Comparison of ENCODE assay signal across 17 cellular contexts in genomic region chr1:205170532-205171269, GRCh38.
"Had no signal": no experiment of that assay in that cellular context is flagged by ENCODE, and none has a peak within 500 bp of the region (broad histone marks: within the 10 kb centered on the region; RNA-seq: fewer than 3 reads in every experiment).

No MANE protein-coding gene starts in this region.

- H3K4me1 ChIP-seq: right lobe of liver, testis had no signal

- DNase-seq: activated CD8-positive, alpha-beta memory T cell treated with anti-CD3 and anti-CD28 coated beads, Interleukin-2, amount 50 U/mL, for 48 hours; activated effector memory CD4-positive, alpha-beta T cell treated with Interleukin-2 at 50 U/mL for 16 hours; anterior cingulate cortex; dorsolateral prefrontal cortex; mucosa of descending colon; natural killer cell; right lobe of liver; stimulated activated CD4-positive, alpha-beta T cell treated with anti-CD3 and anti-CD28 coated beads, Interleukin-2, amount 100 ng/mL, for 24 hours; stimulated activated naive CD4-positive, alpha-beta T cell treated with Interleukin-2 at 50 U/mL for 16 hours; testis; upper lobe of right lung had no signal

- H3K9me3 Mint-ChIP-seq: activated CD4-positive, alpha-beta memory T cell treated with anti-CD3 and anti-CD28 coated beads, Interleukin-2, amount 10 ng/mL, durations not matched to agents 7 days and 5 days; activated naive CD4-positive, alpha-beta T cell treated with anti-CD3 and anti-CD28 coated beads, Interleukin-2, amount 50 U/mL, for 24 hours; natural killer cell had no signal

- H3K27me3 ChIP-seq: dorsolateral prefrontal cortex, esophagus muscularis mucosa, right lobe of liver, SJSA1, testis, upper lobe of right lung had no signal

- H3K4me3 Mint-ChIP-seq: activated CD4-positive, alpha-beta memory T cell treated with anti-CD3 and anti-CD28 coated beads, Interleukin-2, amount 10 ng/mL, durations not matched to agents 7 days and 5 days had no signal

- H3K4me3 ChIP-seq: dorsolateral prefrontal cortex, esophagus muscularis mucosa, lung, mucosa of descending colon, right lobe of liver, SJSA1, testis, upper lobe of right lung had no signal

- H3K9me3 ChIP-seq: esophagus muscularis mucosa, mucosa of descending colon, right lobe of liver, SJSA1, testis, upper lobe of right lung had no signal

- H3K27ac ChIP-seq: dorsolateral prefrontal cortex, esophagus muscularis mucosa, right lobe of liver, SJSA1, testis, upper lobe of right lung had no signal

- H3K27me3 Mint-ChIP-seq: activated CD4-positive, alpha-beta memory T cell treated with anti-CD3 and anti-CD28 coated beads, Interleukin-2, amount 10 ng/mL, durations not matched to agents 7 days and 5 days; activated naive CD4-positive, alpha-beta T cell treated with anti-CD3 and anti-CD28 coated beads, Interleukin-2, amount 50 U/mL, for 24 hours had no signal

- ATAC-seq: activated CD4-positive, CD25-positive, alpha-beta regulatory T cell treated with anti-CD3 and anti-CD28 coated beads, Interleukin-2, amount 50 U/mL, for 24 hours; mucosa of descending colon; right lobe of liver; upper lobe of right lung had no signal
